8 cellular contexts compared by ENCODE assay signal in the genomic region with DNA sequence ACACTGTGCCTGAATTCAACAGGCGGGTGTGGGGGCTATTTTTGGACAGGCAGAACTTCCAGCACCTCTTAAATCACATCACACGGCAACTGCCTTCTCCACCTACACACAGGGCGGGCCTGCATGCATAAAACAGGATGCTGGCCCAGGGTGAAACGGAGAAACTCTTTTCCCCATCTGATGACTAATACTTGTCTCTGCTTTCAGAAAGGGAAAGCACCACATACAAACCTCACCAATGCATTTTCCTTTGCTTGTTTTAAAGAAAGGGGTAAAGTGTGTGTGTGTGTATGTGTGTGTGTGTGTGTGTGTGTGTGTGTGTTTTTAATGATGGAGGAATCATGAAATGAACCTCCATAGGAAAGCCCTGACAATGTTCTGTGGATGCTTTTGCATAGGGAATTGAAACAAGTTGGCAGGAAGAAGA. TPM values are rescaled to one million over a fixed set of nuclear protein-coding genes. Genes with fewer than 3 reads are reported as not detected.
DNase-seq lines count a peak whose midpoint lies in the region; ATAC-seq, FAIRE-seq and TF ChIP-seq lines count a peak whose summit lies in the region.

No MANE protein-coding gene starts in this region.

- TF ChIP-seq CTCF in foreskin fibroblast (IDR thresholded peaks at IDR 0.05; ENCODE audit: low read depth, low read length) = no peak

- H3K4me3 ChIP-seq in foreskin fibroblast (ENCODE audit: low read depth in 1 of 2, low read length in 2 of 2) = peak overlapping the region; percentile 13 to 41

- FAIRE-seq in urothelium cell line (lab: Jason Lieb, UNC) = peak; percentile 68

- DNase-seq in LHCN-M2 (ENCODE audit: low read depth) (peak; percentile 32), foreskin fibroblast (peak; percentile 86 to 91), urothelium cell line (ENCODE audit: low spot score) (peak; percentile 69), RPMI8226 (no peak), C1 segment of cervical spinal cord (lab: John Stamatoyannopoulos, UW) (no peak)
- no peak for DNase-seq in stimulated activated naive CD4-positive, alpha-beta T cell treated with Interleukin-2 at 50 U/mL for 16 hours (lab: John Stamatoyannopoulos, UW)

- ATAC-seq in GM18498 (IDR thresholded peaks at IDR 0.05; ENCODE audit: unreplicated experiment) (peak; percentile 100), GM21619 (IDR thresholded peaks at IDR 0.05; ENCODE audit: unreplicated experiment) (peak; percentile 100)

RNA-seq across cellular contexts. Expression of a gene that starts 48.5 kb away (rescaled TPM):
- total RNA-seq in LHCN-M2 (2014; rRNA removed) = not detected in 2 replicates
- not detected for polyA plus RNA-seq in LHCN-M2 (2012)

Comparison
In these comparisons a context has a peak if more than half of its experiments do, and no peak if none do; other contexts are left out.
1. DNase-seq: peak in LHCN-M2 (single experiment), foreskin fibroblast (2 of 2) and urothelium cell line (single experiment); none in RPMI8226 (single experiment), C1 segment of cervical spinal cord (0 of 14) and stimulated activated naive CD4-positive, alpha-beta T cell treated with Interleukin-2 at 50 U/mL for 16 hours (single experiment).